In genomic region chr10:52351911-52352310, GRCh38 we compare ENCODE assay signal across 21 cellular contexts. TPM values are rescaled to one million over a fixed set of nuclear protein-coding genes. Genes with fewer than 3 reads are reported as not detected.
A peak's percentile ranks its signal among the peaks of the same experiment; 100 is the strongest.
DNase-seq lines count a peak whose midpoint lies in the region; ATAC-seq, FAIRE-seq and TF ChIP-seq lines count a peak whose summit lies in the region.
"Had no signal": no experiment of that assay in that cellular context is flagged by ENCODE, and none has a peak within 500 bp of the region (broad histone marks: within the 10 kb centered on the region; RNA-seq: fewer than 3 reads in every experiment).

No MANE protein-coding gene starts in this region.

- H4K20me1 ChIP-seq in PC-3 (ENCODE audit: low read length) (no peaks in the 10 kb centered on the region), endothelial cell of umbilical vein (replicated peaks; ENCODE audit: control insufficient read depth, extremely low read depth, insufficient read depth, low read length) (no peaks in the 10 kb centered on the region)

- H3K4me2 ChIP-seq in PC-3 (ENCODE audit: low read length) (peak overlapping the region; percentile 27), endothelial cell of umbilical vein (ENCODE audit: insufficient read depth, low read length) (peak overlapping the region; percentile 44)

- TF ChIP-seq POLR2A in endothelial cell of umbilical vein (IDR thresholded peaks at IDR 0.05; ENCODE audit: low read depth, low read length): no peak

- no peaks in the 10 kb centered on the region for H3F3A ChIP-seq in PC-3 (ENCODE audit: low read length, unreplicated experiment)

- CTCF ChIA-PET in PC-3 (lab: Charles Lee): no interaction called here
- CTCF ChIA-PET in endothelial cell of umbilical vein (lab: Charles Lee): interaction anchor here (1.6 kb wide), 1 partner anchor 14 kb away, joined by 5 read pairs; no protein-coding TSS in a partner anchor

- H3K9me1 ChIP-seq in endothelial cell of umbilical vein (replicated peaks; ENCODE audit: control insufficient read depth, extremely low read depth, insufficient read depth, low read length): no peaks in the 10 kb centered on the region

- H3K4me3 ChIP-seq in PC-3 (ENCODE audit: low read length): no peak overlapping the region
- H3K4me3 ChIP-seq in endothelial cell of umbilical vein (replicated peaks in 1 of 3; ENCODE audit: insufficient read depth in 1 of 3, low read depth in 1 of 3, low read length in 3 of 3): no peak overlapping the region
- H3K4me3 ChIP-seq in effector memory CD4-positive, alpha-beta T cell (ENCODE audit: insufficient read depth, low read depth, low read length, poor library complexity, severe bottlenecking): no peak overlapping the region
- H3K4me3 ChIP-seq: sigmoid colon, thyroid gland had no signal

- intact Hi-C loops in PC-3 (cut with micrococcal nuclease): no loop called here
- intact Hi-C loops in endothelial cell of umbilical vein (cut with micrococcal nuclease): loop anchor here (1.0 to 2.0 kb wide), 2 partner anchors 17 to 37 kb away; partner anchors contain the start of gene DKK1

- ATAC-seq in PC-3: peak; percentile 74
- ATAC-seq: effector memory CD8-positive, alpha-beta T cell had no signal

- no peaks in the 10 kb centered on the region for H3K9me2 ChIP-seq in PC-3 (replicated peaks; ENCODE audit: low read length)

- H3K36me3 ChIP-seq in PC-3 (ENCODE audit: low read depth, low read length): no peaks in the 10 kb centered on the region
- no peaks in the 10 kb centered on the region for H3K36me3 ChIP-seq in endothelial cell of umbilical vein (ENCODE audit: control insufficient read depth in 2 of 2, extremely low read depth in 1 of 2, insufficient read depth in 2 of 2, low read length in 2 of 2)
- H3K36me3 ChIP-seq in effector memory CD4-positive, alpha-beta T cell (ENCODE audit: control insufficient read depth, insufficient read depth, low read length): no peaks in the 10 kb centered on the region
- H3K36me3 ChIP-seq: sigmoid colon, thyroid gland had no signal

- H3K9me3 ChIP-seq in PC-3 (ENCODE audit: low read length) (no peaks in the 10 kb centered on the region), endothelial cell of umbilical vein (replicated peaks; ENCODE audit: control insufficient read depth, insufficient read depth, low read length) (no peaks in the 10 kb centered on the region)
- H3K9me3 ChIP-seq in effector memory CD4-positive, alpha-beta T cell (ENCODE audit: control insufficient read depth, low read length): no peaks in the 10 kb centered on the region
- H3K9me3 ChIP-seq: sigmoid colon, thyroid gland had no signal

- no peak overlapping the region for H3K9ac ChIP-seq in PC-3 (ENCODE audit: low read length)
- H3K9ac ChIP-seq in endothelial cell of umbilical vein (replicated peaks; ENCODE audit: extremely low read depth, insufficient read depth, low read length): no peak overlapping the region

- dilution Hi-C loops in endothelial cell of umbilical vein (cut with MboI; ENCODE audit: extremely low pct_ligation_motif_present, low sequenced_read_pairs): no loop called here

- BruUV-seq in PC-3 (replicated peaks; lab: Mats Ljungman, UMichigan): no TSS peak
- BruUV-seq in endothelial cell of umbilical vein (replicated peaks; lab: Mats Ljungman, UMichigan): no TSS peak

- H2AFZ ChIP-seq in PC-3 (ENCODE audit: low read length): peak overlapping the region; percentile 2
- H2AFZ ChIP-seq in endothelial cell of umbilical vein (ENCODE audit: low read depth, low read length): no peak overlapping the region

- peak overlapping the region; percentile 3 for H3K27ac ChIP-seq in PC-3 (ENCODE audit: low read length)
- peak overlapping the region; percentile 11 for H3K27ac ChIP-seq in endothelial cell of umbilical vein (ENCODE audit: insufficient read depth, low read depth, low read length)
- no peak overlapping the region for H3K27ac ChIP-seq in effector memory CD4-positive, alpha-beta T cell (ENCODE audit: insufficient read depth, low read length, poor library complexity, severe bottlenecking)
- H3K27ac ChIP-seq: C4-2B, sigmoid colon, thyroid gland, VCaP had no signal

- TF ChIP-seq CTCF in PC-3 (conservative IDR thresholded peaks at IDR 0.05; ENCODE audit: low read depth, low read length) (no peak), endothelial cell of umbilical vein (IDR thresholded peaks at IDR 0.05; ENCODE audit: extremely low read depth in 1 of 2, insufficient read depth in 1 of 2, low read depth in 1 of 2, low read length in 2 of 2) (no peak)

- H3K4me1 ChIP-seq in PC-3 (ENCODE audit: insufficient read depth, low read length) (peaks cover 27% of the 10 kb centered on the region), endothelial cell of umbilical vein (ENCODE audit: control insufficient read depth, extremely low read depth, insufficient read depth, low read length) (peaks cover 16% of the 10 kb centered on the region)
- no peaks in the 10 kb centered on the region for H3K4me1 ChIP-seq in effector memory CD4-positive, alpha-beta T cell (ENCODE audit: control insufficient read depth, insufficient read depth, low read length, poor library complexity, severe bottlenecking)
- H3K4me1 ChIP-seq: sigmoid colon, thyroid gland had no signal

- POLR2A ChIA-PET in PC-3 (lab: Charles Lee; ENCODE audit: unreplicated experiment) (no interaction called here), endothelial cell of umbilical vein (lab: Charles Lee) (no interaction called here)

- H3K27me3 ChIP-seq in PC-3 (ENCODE audit: low read length) (no peaks in the 10 kb centered on the region), endothelial cell of umbilical vein (ENCODE audit: control insufficient read depth in 2 of 2, insufficient read depth in 2 of 2, low read length in 2 of 2) (no peaks in the 10 kb centered on the region)
- no peaks in the 10 kb centered on the region for H3K27me3 ChIP-seq in effector memory CD4-positive, alpha-beta T cell (replicated peaks; ENCODE audit: control insufficient read depth, insufficient read depth, low read length, poor library complexity, severe bottlenecking)
- H3K27me3 ChIP-seq: sigmoid colon, thyroid gland had no signal

- DNase-seq in GM04504 (ENCODE audit: low read depth) (peak; percentile 55), PC-3 (peak; percentile 89), endothelial cell of umbilical vein (ENCODE audit: low read depth, low spot score) (peak; percentile 37), hypothalamus (lab: John Stamatoyannopoulos, UW) (no peak), frontal cortex (ENCODE audit: low spot score in 2 of 2) (no peak)
- no peak for DNase-seq in effector memory CD4-positive, alpha-beta T cell
- no peak for DNase-seq in central memory CD4-positive, alpha-beta T cell
- DNase-seq: activated gamma-delta T cell; effector memory CD8-positive, alpha-beta T cell; GDM1; H7; islet precursor cell; KBM-7; NCI-H1930; NK-92 treated with Interleukin-12 subunit alpha and Interleukin-12 subunit beta, amount 100 ng/mL, for 24 hours; sigmoid colon; stimulated activated naive CD4-positive, alpha-beta T cell treated with Interleukin-2 at 50 U/mL for 16 hours; thyroid gland had no signal

- H3K79me2 ChIP-seq in PC-3 (ENCODE audit: low read length) (no peaks in the 10 kb centered on the region), endothelial cell of umbilical vein (ENCODE audit: control insufficient read depth, insufficient read depth, low read length) (no peaks in the 10 kb centered on the region)

- FAIRE-seq in endothelial cell of umbilical vein (lab: Jason Lieb, UNC) (no peak), frontal cortex (lab: Jason Lieb, UNC) (no peak)
- FAIRE-seq: GM12891 had no signal

TF ChIP-seq in endothelial cell of umbilical vein, 7 proteins besides CTCF, POLR2A, EP300 and RAD21:
- TF ChIP-seq GATA2 (IDR thresholded peaks at IDR 0.05; ENCODE audit: insufficient read depth, insufficient read length, low read depth, low read length) (peak; percentile 53), MAX (IDR thresholded peaks at IDR 0.05; ENCODE audit: insufficient read depth, insufficient read length) (no peak), MYC (IDR thresholded peaks at IDR 0.05; ENCODE audit: low read depth, low read length) (no peak), JUN (IDR thresholded peaks at IDR 0.05; ENCODE audit: borderline replicate concordance, insufficient read depth, insufficient read length, low read depth) (peak; percentile 54), FOS (IDR thresholded peaks at IDR 0.05; ENCODE audit: borderline replicate concordance, insufficient read depth, low read length) (no peak), EZH2 (IDR thresholded peaks at IDR 0.05; ENCODE audit: borderline replicate concordance, low read depth, low read length, severe bottlenecking) (no peak)

RNA-seq across cellular contexts. Expression of gene DKK1, which starts 37.8 kb away (rescaled TPM):
- total RNA-seq in PC-3 (2014; rRNA removed): 1,187 and 1,592 TPM in 2 replicates
- total RNA-seq in endothelial cell of umbilical vein: 184 and 200 TPM in 2 replicates
- 160 and 202 TPM in 2 replicates for polyA plus RNA-seq in endothelial cell of umbilical vein
- polyA plus RNA-seq in endothelial cell of umbilical vein (2011; cell fraction: cytosol; rRNA removed): 315 and 349 TPM in 2 replicates
- 456 and 547 TPM in 2 replicates for polyA plus RNA-seq in endothelial cell of umbilical vein (2011; cell fraction: nucleus; rRNA removed)
- polyA plus RNA-seq in endothelial cell of umbilical vein (2012): 423 and 427 TPM in 2 replicates
- polyA minus RNA-seq in endothelial cell of umbilical vein: 180 and 188 TPM in 2 replicates
- 16.3 TPM for polyA minus RNA-seq in endothelial cell of umbilical vein (2011; cell fraction: cytosol; rRNA and poly(A)+ RNA removed)
- 141 and 168 TPM in 2 replicates for polyA minus RNA-seq in endothelial cell of umbilical vein (2011; cell fraction: nucleus; rRNA and poly(A)+ RNA removed)
- total RNA-seq in frontal cortex: 6.5 TPM

Comparison
In these comparisons a context has a peak if more than half of its experiments do, and no peak if none do; other contexts are left out.
1. DNase-seq: peak in GM04504 (single experiment), PC-3 (single experiment) and endothelial cell of umbilical vein (single experiment); none in effector memory CD4-positive, alpha-beta T cell (0 of 3), central memory CD4-positive, alpha-beta T cell (single experiment), hypothalamus (0 of 51) and frontal cortex (0 of 2).
2. RNA of gene DKK1, which starts 37.8 kb away (total RNA-seq): 1,187 to 1,592 TPM in PC-3 and 184 to 200 TPM in endothelial cell of umbilical vein; 6.5 TPM in frontal cortex (single experiment); every median in the first group is over 10 times any median in the second.